14 cellular contexts compared by ENCODE assay signal in the genomic region with DNA sequence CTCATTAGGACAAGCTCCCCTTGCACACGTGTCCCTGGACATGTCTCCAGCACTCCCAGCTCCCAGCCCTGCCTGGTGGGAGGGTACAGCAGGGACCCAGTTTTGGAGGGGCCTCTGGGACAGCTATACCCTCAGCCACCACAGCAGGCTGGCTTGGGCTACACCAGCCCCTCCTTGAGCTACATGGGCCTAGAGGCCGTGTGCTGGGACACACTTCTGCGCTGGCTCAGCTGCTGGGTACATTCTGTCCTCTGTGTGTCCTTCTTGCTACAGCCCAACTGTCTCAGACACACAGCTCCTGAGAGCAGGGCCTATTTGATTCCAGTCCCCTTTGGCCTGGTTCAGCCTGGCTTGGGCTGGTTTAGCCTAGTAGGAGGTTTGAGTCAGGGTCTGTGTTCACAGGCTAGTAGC. TPM values are rescaled to one million over a fixed set of nuclear protein-coding genes. Genes with fewer than 3 reads are reported as not detected.
DNase-seq lines count a peak whose midpoint lies in the region; ATAC-seq and TF ChIP-seq lines count a peak whose summit lies in the region.
"Had no signal": no experiment of that assay in that cellular context is flagged by ENCODE, and none has a peak within 500 bp of the region (broad histone marks: within the 10 kb centered on the region; RNA-seq: fewer than 3 reads in every experiment).

No MANE protein-coding gene starts in this region.

- H3K4me2 ChIP-seq in SK-N-SH (no peak overlapping the region), neuronal stem cell (ENCODE audit: insufficient read depth, low read length, poor library complexity, severe bottlenecking) (peak overlapping the region; percentile 24), PC-3 (ENCODE audit: low read length) (no peak overlapping the region)

- no peak overlapping the region for H2BK15ac ChIP-seq in neuronal stem cell (ENCODE audit: low read length)

- H3K4me1 ChIP-seq in SK-N-SH (ENCODE audit: control insufficient read depth in 1 of 2, insufficient read depth in 2 of 2, low read depth in 1 of 2, low read length in 1 of 2) (peaks cover 10 to 32% of the 10 kb centered on the region in 2 experiments; a peak in 3 of 4 replicates), heart left ventricle (peaks cover 0 to 31% (median 18%) of the 10 kb centered on the region in 12 donors), neuronal stem cell (ENCODE audit: control insufficient read depth in 2 of 2, insufficient read depth in 1 of 2, low read depth in 1 of 2, low read length in 2 of 2) (peaks cover 36 to 63% of the 10 kb centered on the region in 2 donors), uterus (peaks cover 7 to 20% of the 10 kb centered on the region in 2 donors), PC-3 (ENCODE audit: insufficient read depth, low read length) (no peaks in the 10 kb centered on the region)

- TF ChIP-seq POLR2A in heart left ventricle (IDR thresholded peaks at IDR 0.05): no peak
- TF ChIP-seq POLR2A in uterus (IDR thresholded peaks at IDR 0.05): no peak

- H2BK12ac ChIP-seq in neuronal stem cell (ENCODE audit: low read length): peak overlapping the region; percentile 1

- H4K20me1 ChIP-seq in SK-N-SH (ENCODE audit: insufficient read depth): no peaks in the 10 kb centered on the region
- H4K20me1 ChIP-seq in PC-3 (ENCODE audit: low read length): no peaks in the 10 kb centered on the region

- WGBS in SK-N-SH (ENCODE audit: low lambda C conversion rate): 100% methylated on average over 1 of the region's 3 CpGs
- 28 to 61% (median 40%) methylated on average over 3 of the region's 3 CpGs; no CpG with 5 or more reads in 1 of the 4 donors for WGBS in heart left ventricle, 4 donors
- WGBS in neuronal stem cell (ENCODE audit: extremely low coverage in 2 of 2, insufficient read length in 2 of 2, insufficient replicate concordance in 1 of 2), 2 donors: no CpG with 5 or more reads among the region's 3 CpGs

- H3K27ac ChIP-seq in SK-N-SH (ENCODE audit: low read depth in 2 of 2, low read length in 1 of 2) (no peak overlapping the region; a peak in 1 of 4 replicates), heart left ventricle (peak overlapping the region; percentile 63 to 93 (median 84)), neuronal stem cell (replicated peaks; ENCODE audit: low read length) (peak overlapping the region; percentile 77), uterus (peak overlapping the region; percentile 81), PC-3 (ENCODE audit: low read length) (no peak overlapping the region)
- H3K27ac ChIP-seq: 22Rv1, HL-60, VCaP had no signal

- H3K4ac ChIP-seq in neuronal stem cell (ENCODE audit: low read length): no peak overlapping the region

- peak overlapping the region; percentile 0 for H2AK5ac ChIP-seq in neuronal stem cell (ENCODE audit: low read depth, low read length)

- intact Hi-C loops in heart left ventricle (cut with DNase I): loop anchor here in 2 of 10 donors (2.0 to 5.0 kb wide), 2 partner anchors 52 to 53 kb away; no protein-coding TSS in a partner anchor
- intact Hi-C loops in uterus (cut with DNase I; ENCODE audit: low total_unique reads): no loop called here
- intact Hi-C loops in PC-3 (cut with micrococcal nuclease): loop anchor here (2.0 kb wide), 1 partner anchor 43 kb away; no protein-coding TSS in a partner anchor

- no peak overlapping the region for H4K91ac ChIP-seq in neuronal stem cell (ENCODE audit: low read depth, low read length, poor library complexity)

- peaks cover 5% of the 10 kb centered on the region for H3K79me1 ChIP-seq in neuronal stem cell (ENCODE audit: low read depth, low read length)

- H3K18ac ChIP-seq in neuronal stem cell (ENCODE audit: low read length): peak overlapping the region; percentile 40

- H3K27me3 ChIP-seq in SK-N-SH (ENCODE audit: insufficient read depth) (no peaks in the 10 kb centered on the region), heart left ventricle (no peaks in the 10 kb centered on the region), neuronal stem cell (ENCODE audit: control insufficient read depth in 3 of 3, insufficient read depth in 3 of 3, low read depth in 1 of 3, low read length in 3 of 3) (no peaks in the 10 kb centered on the region), uterus (no peaks in the 10 kb centered on the region), PC-3 (ENCODE audit: low read length) (no peaks in the 10 kb centered on the region)

- H3K79me2 ChIP-seq in SK-N-SH (ENCODE audit: insufficient read depth) (no peaks in the 10 kb centered on the region), PC-3 (ENCODE audit: low read length) (no peaks in the 10 kb centered on the region)

- no TSS peak for BruUV-seq in PC-3 (replicated peaks; lab: Mats Ljungman, UMichigan)

- no peaks in the 10 kb centered on the region for H3K36me3 ChIP-seq in SK-N-SH (replicated peaks in 1 of 2; ENCODE audit: control insufficient read depth in 1 of 2, insufficient read depth in 2 of 2, low read length in 1 of 2)
- H3K36me3 ChIP-seq in heart left ventricle: peaks cover 0 to 7% (median 0%) of the 10 kb centered on the region in 9 donors
- H3K36me3 ChIP-seq in neuronal stem cell (replicated peaks in 1 of 2; ENCODE audit: control insufficient read depth in 2 of 2, insufficient read depth in 2 of 2, low read length in 2 of 2): peaks cover 7 to 18% of the 10 kb centered on the region in 2 donors
- no peaks in the 10 kb centered on the region for H3K36me3 ChIP-seq in uterus
- H3K36me3 ChIP-seq in PC-3 (ENCODE audit: low read depth, low read length): no peaks in the 10 kb centered on the region

- no peak overlapping the region for H2AFZ ChIP-seq in SK-N-SH (ENCODE audit: low read depth)
- peak overlapping the region; percentile 30 for H2AFZ ChIP-seq in neuronal stem cell (ENCODE audit: low read length)
- no peak overlapping the region for H2AFZ ChIP-seq in PC-3 (ENCODE audit: low read length)

- DNase-seq in SK-N-SH (no peak), heart left ventricle (peak in 4 of 5 donors; percentile 34 to 84 (median 55)), neuronal stem cell (ENCODE audit: low spot score) (no peak), uterus (peak; percentile 61 to 62), PC-3 (no peak), NCI-H1694 treated with DMSO at 0.1 percent for 48 hours (lab: John Stamatoyannopoulos, UW) (no peak)
- DNase-seq: activated effector memory CD4-positive, alpha-beta T cell treated with anti-CD3 and anti-CD28 coated beads, Interleukin-2, amount 50 U/mL, for 16 hours; effector memory CD4-positive, alpha-beta T cell had no signal

- H3K4me3 ChIP-seq in SK-N-SH (ENCODE audit: low read depth in 2 of 2, low read length in 1 of 2) (no peak overlapping the region), heart left ventricle (no peak overlapping the region), neuronal stem cell (ENCODE audit: low read length in 2 of 2) (no peak overlapping the region), uterus (no peak overlapping the region), PC-3 (ENCODE audit: low read length) (no peak overlapping the region)
- H3K4me3 ChIP-seq: HAP-1 had no signal

- POLR2A ChIA-PET in SK-N-SH (lab: Yijun Ruan, JAX) (no interaction called here), PC-3 (lab: Charles Lee; ENCODE audit: unreplicated experiment) (no interaction called here)

- peak overlapping the region; percentile 1 for H2BK5ac ChIP-seq in neuronal stem cell (ENCODE audit: low read length)

- no peak for TF ChIP-seq EP300 in SK-N-SH (IDR thresholded peaks at IDR 0.05; ENCODE audit: borderline replicate concordance in 1 of 2, low read depth in 1 of 2, low read length in 1 of 2)

- no peak overlapping the region for H2BK120ac ChIP-seq in neuronal stem cell (ENCODE audit: low read depth, low read length)

- H3K14ac ChIP-seq in neuronal stem cell (ENCODE audit: low read length): no peak overlapping the region

- no peak for TF ChIP-seq RAD21 in SK-N-SH (IDR thresholded peaks at IDR 0.05; ENCODE audit: low read length)

- CTCF ChIA-PET in SK-N-SH (lab: Yijun Ruan, JAX) (interaction anchor here (0.6 to 2.7 kb wide), 4 partner anchors 22 to 471 kb away, joined by 3 to 16 read pairs (median 4); a partner anchor contains a TSS), PC-3 (lab: Charles Lee) (interaction anchor here (0.9 kb wide), 1 partner anchor 23 kb away, joined by 3 read pairs; no protein-coding TSS in a partner anchor)

- H3K23ac ChIP-seq in neuronal stem cell (ENCODE audit: low read depth, low read length, poor library complexity): no peak overlapping the region

- peak; percentile 8; the same call in 1 of the 3 replicates for ATAC-seq in SK-N-SH treated with all-trans-retinoic acid at 6 μM for 48 hours
- peak; percentile 86 to 91 (median 89) for ATAC-seq in heart left ventricle
- no peak for ATAC-seq in PC-3
- no peak for ATAC-seq in GM19397 (IDR thresholded peaks at IDR 0.05; ENCODE audit: unreplicated experiment)

- H3K9me2 ChIP-seq in SK-N-SH (no peaks in the 10 kb centered on the region), PC-3 (replicated peaks; ENCODE audit: low read length) (no peaks in the 10 kb centered on the region)

- TF ChIP-seq CTCF in SK-N-SH (IDR thresholded peaks at IDR 0.05): no peak
- TF ChIP-seq CTCF in heart left ventricle (IDR thresholded peaks at IDR 0.05): no peak
- TF ChIP-seq CTCF in uterus (IDR thresholded peaks at IDR 0.05): no peak
- no peak for TF ChIP-seq CTCF in PC-3 (conservative IDR thresholded peaks at IDR 0.05; ENCODE audit: low read depth, low read length)

- H3F3A ChIP-seq in SK-N-SH (replicated peaks; ENCODE audit: insufficient read depth) (no peaks in the 10 kb centered on the region), PC-3 (ENCODE audit: low read length, unreplicated experiment) (no peaks in the 10 kb centered on the region)

- no peak overlapping the region for H4K8ac ChIP-seq in neuronal stem cell (ENCODE audit: low read depth, low read length)

- no peaks in the 10 kb centered on the region for H3K9me3 ChIP-seq in SK-N-SH
- H3K9me3 ChIP-seq in heart left ventricle: no peaks in the 10 kb centered on the region
- H3K9me3 ChIP-seq in neuronal stem cell (replicated peaks in 1 of 2; ENCODE audit: control insufficient read depth in 2 of 2, insufficient read depth in 1 of 2, low read depth in 1 of 2, low read length in 2 of 2): no peaks in the 10 kb centered on the region
- no peaks in the 10 kb centered on the region for H3K9me3 ChIP-seq in uterus
- H3K9me3 ChIP-seq in PC-3 (ENCODE audit: low read length): no peaks in the 10 kb centered on the region
- H3K9me3 ChIP-seq: HAP-1 had no signal

- H3K9ac ChIP-seq in SK-N-SH (no peak overlapping the region), neuronal stem cell (ENCODE audit: low read depth, low read length, poor library complexity) (no peak overlapping the region), PC-3 (ENCODE audit: low read length) (no peak overlapping the region)

TF ChIP-seq in SK-N-SH treated with all-trans-retinoic acid at 6 μM for 48 hours, 23 proteins besides CTCF, POLR2A, EP300 and RAD21 (continues in another document):
- no peak for TF ChIP-seq ARNTL (CRISPR knock-in tag; IDR thresholded peaks at IDR 0.05; ENCODE audit: borderline replicate concordance, low read depth)

RNA-seq across cellular contexts. Expression of a gene that starts 26.7 kb away (rescaled TPM):
- polyA plus RNA-seq in SK-N-SH (2012; rRNA removed): 54.3 and 59.6 TPM in 2 replicates
- polyA plus RNA-seq in SK-N-SH (2012; cell fraction: cytosol; rRNA removed): 21.6 and 27.8 TPM in 2 replicates
- polyA plus RNA-seq in SK-N-SH (2012; cell fraction: nucleus; rRNA removed): 187 and 249 TPM in 2 replicates
- total RNA-seq in heart left ventricle: 10 to 100 TPM; 23.5 to 35.5 (median 27.7) TPM
- 10 to 100 TPM; 30.5 to 31.9 TPM for polyA plus RNA-seq in heart left ventricle
- 31.9 TPM for polyA plus RNA-seq in neuronal stem cell (2013, experiment 1 of 2)
- 31.3 TPM for polyA plus RNA-seq in neuronal stem cell (2013, experiment 2 of 2)
- 10 to 100 TPM; 11.0 to 46.0 (median 25.3) TPM for total RNA-seq in uterus
- total RNA-seq in PC-3 (2014; rRNA removed): 55.5 and 59.0 TPM in 2 replicates

Comparison
In these comparisons a context has a peak if more than half of its experiments do, and no peak if none do; other contexts are left out.
1. ATAC-seq: peak in SK-N-SH treated with all-trans-retinoic acid at 6 μM for 48 hours (single experiment) and heart left ventricle (4 of 4); none in PC-3 (single experiment) and GM19397 (single experiment).
2. DNase-seq: peak in heart left ventricle (4 of 5) and uterus (2 of 2); none in SK-N-SH (single experiment), neuronal stem cell (single experiment), PC-3 (single experiment) and NCI-H1694 treated with DMSO at 0.1 percent for 48 hours (single experiment).
3. H3K27ac ChIP-seq: peak in heart left ventricle (12 of 12), neuronal stem cell (single experiment) and uterus (2 of 2); none in SK-N-SH (0 of 2) and PC-3 (single experiment).